9 cellular contexts compared by ENCODE assay signal in genomic region chr4:95095352-95095974, GRCh38.
DNase-seq lines count a peak whose midpoint lies in the region; ATAC-seq and TF ChIP-seq lines count a peak whose summit lies in the region.
"Had no signal": no experiment of that assay in that cellular context is flagged by ENCODE, and none has a peak within 500 bp of the region (broad histone marks: within the 10 kb centered on the region; RNA-seq: fewer than 3 reads in every experiment).

No MANE protein-coding gene starts in this region.

- WGBS in SK-N-SH (ENCODE audit: low lambda C conversion rate): 26% methylated on average over 1 of the region's 1 CpG

- no peak overlapping the region for H3K4me3 Mint-ChIP-seq in glutamatergic neuron (ENCODE audit: unreplicated experiment)

- CTCF ChIA-PET in SK-N-SH (lab: Yijun Ruan, JAX): interaction anchor here (0.6 to 2.5 kb wide), 23 partner anchors 16 to 490 kb away, joined by 3 to 26 read pairs (median 4); no protein-coding TSS in a partner anchor

- TF ChIP-seq EP300 in SK-N-SH (IDR thresholded peaks at IDR 0.05; ENCODE audit: borderline replicate concordance in 1 of 2, low read depth in 1 of 2, low read length in 1 of 2): no peak

- no peaks in the 10 kb centered on the region for H4K20me1 ChIP-seq in SK-N-SH (ENCODE audit: insufficient read depth)

- H3K4me1 Mint-ChIP-seq in glutamatergic neuron (ENCODE audit: low read depth, unreplicated experiment): no peaks in the 10 kb centered on the region

- H3K79me2 ChIP-seq in SK-N-SH (ENCODE audit: insufficient read depth): no peaks in the 10 kb centered on the region

- H3K27me3 ChIP-seq in SK-N-SH (ENCODE audit: insufficient read depth): no peaks in the 10 kb centered on the region

- no peaks in the 10 kb centered on the region for H3K9me3 Mint-ChIP-seq in glutamatergic neuron (ENCODE audit: unreplicated experiment)

- peaks cover 0 to 2% of the 10 kb centered on the region in 2 experiments; a peak in 2 of 4 replicates for H3K4me1 ChIP-seq in SK-N-SH (ENCODE audit: control insufficient read depth in 1 of 2, insufficient read depth in 2 of 2, low read depth in 1 of 2, low read length in 1 of 2)

- no peak overlapping the region for H2AFZ ChIP-seq in SK-N-SH (ENCODE audit: low read depth)

- POLR2A ChIA-PET in SK-N-SH (lab: Yijun Ruan, JAX): no interaction called here

- no peaks in the 10 kb centered on the region for H3K36me3 ChIP-seq in SK-N-SH (replicated peaks in 1 of 2; ENCODE audit: control insufficient read depth in 1 of 2, insufficient read depth in 2 of 2, low read length in 1 of 2)

- TF ChIP-seq CTCF in GM12873 (IDR thresholded peaks at IDR 0.05; ENCODE audit: insufficient read depth, low read depth, low read length, missing control alignments): peak; percentile 8
- TF ChIP-seq CTCF in SK-N-SH (IDR thresholded peaks at IDR 0.05): peak; percentile 84
- TF ChIP-seq CTCF in glutamatergic neuron (IDR thresholded peaks at IDR 0.05; ENCODE audit: partially characterized antibody, unreplicated experiment): peak; percentile 45

- no peaks in the 10 kb centered on the region for H3F3A ChIP-seq in SK-N-SH (replicated peaks; ENCODE audit: insufficient read depth)

- H3K9me3 ChIP-seq in SK-N-SH: no peaks in the 10 kb centered on the region

- H3K4me2 ChIP-seq in SK-N-SH: no peak overlapping the region

- H3K27me3 Mint-ChIP-seq in glutamatergic neuron (ENCODE audit: unreplicated experiment): no peaks in the 10 kb centered on the region

- H3K9ac ChIP-seq in SK-N-SH: no peak overlapping the region

- peak overlapping the region in 1 of 2 experiments; percentile 23; a peak in 1 of 4 replicates for H3K4me3 ChIP-seq in SK-N-SH (ENCODE audit: low read depth in 2 of 2, low read length in 1 of 2)
- H3K4me3 ChIP-seq: skin epidermis had no signal

- peak; percentile 93 for TF ChIP-seq RAD21 in SK-N-SH (IDR thresholded peaks at IDR 0.05; ENCODE audit: low read length)

- H3K27ac Mint-ChIP-seq in glutamatergic neuron (ENCODE audit: unreplicated experiment): no peak overlapping the region

- H3K9me2 ChIP-seq in SK-N-SH: no peaks in the 10 kb centered on the region

- no peaks in the 10 kb centered on the region for H3K36me3 Mint-ChIP-seq in glutamatergic neuron (ENCODE audit: unreplicated experiment)

- DNase-seq in A172 (ENCODE audit: low spot score) (peak; percentile 18), SK-N-SH (peak; percentile 30), glutamatergic neuron (no peak), NCI-H2196 treated with DMSO at 0.1 percent for 48 hours (lab: John Stamatoyannopoulos, UW; ENCODE audit: unreplicated experiment) (no peak), activated T-cell treated with anti-CD3 and anti-CD28 coated beads for 4 hours (no peak)

- ATAC-seq in GM21786 (IDR thresholded peaks at IDR 0.05; ENCODE audit: unreplicated experiment): no peak
- no peak for ATAC-seq in HG02884 (IDR thresholded peaks at IDR 0.05; ENCODE audit: unreplicated experiment)

- peak overlapping the region in 1 of 2 experiments; percentile 16; a peak in 1 of 4 replicates for H3K27ac ChIP-seq in SK-N-SH (ENCODE audit: low read depth in 2 of 2, low read length in 1 of 2)
- H3K27ac ChIP-seq: skin epidermis had no signal

TF ChIP-seq in SK-N-SH, 30 proteins besides CTCF, POLR2A, EP300 and RAD21:
- TF ChIP-seq TCF12 (IDR thresholded peaks at IDR 0.05) (no peak), MEF2A (IDR thresholded peaks at IDR 0.05; ENCODE audit: borderline replicate concordance, low read depth) (no peak), NRF1 (IDR thresholded peaks at IDR 0.05; ENCODE audit: low read depth, low read length) (no peak), SMC3 (IDR thresholded peaks at IDR 0.05; ENCODE audit: low read depth, low read length) (peak; percentile 80), RCOR1 (IDR thresholded peaks at IDR 0.05; ENCODE audit: low read length) (0 out of 2 replicates have a peak, but pooled peaks have one; percentile 27), TEAD4 (IDR thresholded peaks at IDR 0.05; ENCODE audit: borderline replicate concordance, insufficient read depth) (no peak)

Comparison
In these comparisons a context has a peak if more than half of its experiments do, and no peak if none do; other contexts are left out.
1. DNase-seq: peak in A172 (single experiment) and SK-N-SH (single experiment); none in glutamatergic neuron (single experiment), NCI-H2196 treated with DMSO at 0.1 percent for 48 hours (single experiment) and activated T-cell treated with anti-CD3 and anti-CD28 coated beads for 4 hours (single experiment).
2. CTCF ChIP-seq: peak in every context shown above with its lines; median percentile 84 in SK-N-SH; 45 in glutamatergic neuron; 8 in GM12873.